In the genomic region with DNA sequence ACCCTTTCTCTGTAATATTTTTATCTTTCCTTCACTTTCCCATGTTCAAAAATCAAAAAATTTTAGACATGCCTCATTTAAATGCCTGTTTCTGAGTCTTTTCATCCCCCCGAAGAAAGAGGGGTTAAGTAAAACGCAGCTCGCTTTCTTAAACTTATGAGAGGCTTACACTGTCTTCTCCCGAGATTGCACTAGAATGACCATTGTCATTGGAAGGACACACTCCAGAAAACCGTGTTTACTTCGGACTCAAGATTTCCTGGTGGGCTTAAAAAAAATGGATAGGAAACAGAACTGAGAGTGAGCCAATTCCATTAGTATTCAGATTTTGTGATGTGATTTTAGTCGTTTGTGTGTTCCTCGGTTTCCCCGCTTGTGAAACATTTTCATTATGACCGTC, we compare ENCODE assay signal across 8 cellular contexts. TPM values are rescaled to one million over a fixed set of nuclear protein-coding genes. Genes with fewer than 3 reads are reported as not detected.
A peak's percentile ranks its signal among the peaks of the same experiment; 100 is the strongest.
DNase-seq lines count a peak whose midpoint lies in the region; ATAC-seq and TF ChIP-seq lines count a peak whose summit lies in the region.

No MANE protein-coding gene starts in this region.

- H3K27ac Mint-ChIP-seq in activated naive CD4-positive, alpha-beta T cell treated with anti-CD3 and anti-CD28 coated beads for 36 hours = no peak overlapping the region
- peak overlapping the region in 4 of 5 experiments; percentile 39 to 92 (median 71) for H3K27ac Mint-ChIP-seq in brain

- H3K23ac ChIP-seq in mesendoderm (ENCODE audit: low read length) = peak overlapping the region; percentile 18

- no peak overlapping the region for H3K18ac ChIP-seq in mesendoderm (ENCODE audit: low read length)

- H2BK120ac ChIP-seq in mesendoderm (ENCODE audit: low read depth, low read length) = no peak overlapping the region

- H3K27me3 ChIP-seq in mesendoderm (ENCODE audit: insufficient read depth, low read length, poor library complexity) (peaks cover 2% of the 10 kb centered on the region), transverse colon (peaks cover 5% of the 10 kb centered on the region)

- H2AK5ac ChIP-seq in mesendoderm (ENCODE audit: low read length) = no peak overlapping the region

- no peak overlapping the region for H3K56ac ChIP-seq in mesendoderm (ENCODE audit: low read length)

- no peak for TF ChIP-seq EP300 in transverse colon (IDR thresholded peaks at IDR 0.05; ENCODE audit: low read depth)

- peak overlapping the region; percentile 95 for H3K4me3 Mint-ChIP-seq in activated naive CD4-positive, alpha-beta T cell treated with anti-CD3 and anti-CD28 coated beads for 36 hours
- peak overlapping the region; percentile 94 to 99 (median 98) for H3K4me3 Mint-ChIP-seq in brain

- H3K4me1 ChIP-seq in mesendoderm (ENCODE audit: control insufficient read depth, low read depth, low read length) (peaks cover 2% of the 10 kb centered on the region), transverse colon (peaks cover 0 to 39% (median 19%) of the 10 kb centered on the region in 4 donors)

- H3K79me1 ChIP-seq in mesendoderm (ENCODE audit: low read length) = peaks cover 2% of the 10 kb centered on the region

- no CpG with 5 or more reads among the region's 10 CpGs for WGBS in mesendoderm (ENCODE audit: extremely low coverage, insufficient coverage, low lambda C conversion rate)
- WGBS in transverse colon (ENCODE audit: low coverage in 1 of 2), 2 donors = 30 to 50% methylated on average over 10 of the region's 10 CpGs

- no peaks in the 10 kb centered on the region for H3K36me3 Mint-ChIP-seq in activated naive CD4-positive, alpha-beta T cell treated with anti-CD3 and anti-CD28 coated beads for 36 hours (ENCODE audit: low read depth)
- no peaks in the 10 kb centered on the region for H3K36me3 Mint-ChIP-seq in brain

- H3K4me3 ChIP-seq in mesendoderm (ENCODE audit: low read length) (no peak overlapping the region), transverse colon (peak overlapping the region; percentile 68 to 95 (median 87))

- H3K9me3 Mint-ChIP-seq in activated naive CD4-positive, alpha-beta T cell treated with anti-CD3 and anti-CD28 coated beads for 36 hours = no peaks in the 10 kb centered on the region
- no peaks in the 10 kb centered on the region for H3K9me3 Mint-ChIP-seq in brain

- no peaks in the 10 kb centered on the region for H3K36me3 ChIP-seq in mesendoderm (ENCODE audit: control insufficient read depth, insufficient read depth, low read length)
- no peaks in the 10 kb centered on the region for H3K36me3 ChIP-seq in transverse colon

- ATAC-seq in HG02610 (IDR thresholded peaks at IDR 0.05; ENCODE audit: unreplicated experiment) = no peak

- H3K4ac ChIP-seq in mesendoderm (ENCODE audit: low read depth, low read length) = no peak overlapping the region

- H3K9ac ChIP-seq in mesendoderm (ENCODE audit: low read length) = peak overlapping the region; percentile 39

- no peak overlapping the region for H2BK5ac ChIP-seq in mesendoderm (ENCODE audit: low read length)

- H3K27ac ChIP-seq in mesendoderm (ENCODE audit: low read depth, low read length) (no peak overlapping the region), transverse colon (peak overlapping the region; percentile 90 to 95 (median 93))

- H2BK15ac ChIP-seq in mesendoderm (replicated peaks; ENCODE audit: low read depth) = no peak overlapping the region

- peaks cover 15% of the 10 kb centered on the region for H3K27me3 Mint-ChIP-seq in activated naive CD4-positive, alpha-beta T cell treated with anti-CD3 and anti-CD28 coated beads for 36 hours (ENCODE audit: low read depth)
- H3K27me3 Mint-ChIP-seq in brain = peaks cover 36% of the 10 kb centered on the region

- no peaks in the 10 kb centered on the region for H3K79me2 ChIP-seq in mesendoderm (ENCODE audit: control insufficient read depth, insufficient read depth, low read length)

- no peak overlapping the region for H4K5ac ChIP-seq in mesendoderm (ENCODE audit: low read length)

- no peak for TF ChIP-seq POLR2A in transverse colon (IDR thresholded peaks at IDR 0.05)

- in situ Hi-C loops in transverse colon (cut with MboI; ENCODE audit: low pct_ligation_motif_present in 1 of 4, low pct_unique_long_range_greater_than_20kb in 1 of 4, low sequenced_read_pairs in 3 of 4) = no loop called here

- intact Hi-C loops in activated naive CD4-positive, alpha-beta T cell treated with anti-CD3 and anti-CD28 coated beads for 36 hours (cut with micrococcal nuclease) = loop anchor here (2.0 kb wide), 1 partner anchor 30 kb away; no protein-coding TSS in a partner anchor
- intact Hi-C loops in transverse colon (cut with DNase I; ENCODE audit: low total_unique reads) = no loop called here

- peaks cover 14% of the 10 kb centered on the region for H3K4me1 Mint-ChIP-seq in activated naive CD4-positive, alpha-beta T cell treated with anti-CD3 and anti-CD28 coated beads for 36 hours (ENCODE audit: low read depth)
- peaks cover 49% of the 10 kb centered on the region for H3K4me1 Mint-ChIP-seq in brain

- no peak for DNase-seq in activated naive CD4-positive, alpha-beta T cell treated with anti-CD3 and anti-CD28 coated beads for 36 hours
- no peak for DNase-seq in activated naive CD4-positive, alpha-beta T cell treated with Interleukin-2 at 50 U/mL for 16 hours
- DNase-seq in mesendoderm (no peak), transverse colon (no peak), SIG-M5 treated with dmso at 0.1 percent for 504 hours (lab: John Stamatoyannopoulos, UW; ENCODE audit: unreplicated experiment) (no peak), DMS53 treated with DMSO at 0.1 percent for 48 hours (lab: John Stamatoyannopoulos, UW; ENCODE audit: unreplicated experiment) (no peak)

- peak overlapping the region; percentile 15 for H3K4me2 ChIP-seq in mesendoderm (ENCODE audit: low read length)

- CTCF ChIA-PET in activated naive CD4-positive, alpha-beta T cell treated with anti-CD3 and anti-CD28 coated beads for 36 hours (lab: Charles Lee) = no interaction called here

- TF ChIP-seq CTCF in brain (conservative IDR thresholded peaks at IDR 0.05) = no peak
- no peak for TF ChIP-seq CTCF in transverse colon (IDR thresholded peaks at IDR 0.05)

- no peaks in the 10 kb centered on the region for H3K9me3 ChIP-seq in transverse colon

- H4K8ac ChIP-seq in mesendoderm (ENCODE audit: low read depth, low read length) = no peak overlapping the region

RNA-seq across cellular contexts. Expression of a gene that starts 1.3 kb away (rescaled TPM):
- total RNA-seq in activated naive CD4-positive, alpha-beta T cell treated with anti-CD3 and anti-CD28 coated beads for 36 hours = 1 to 10 TPM; 1.3 to 1.7 TPM
- 1.1 TPM for polyA plus RNA-seq in brain (ENCODE audit: insufficient read depth, low read depth, low replicate concordance)
- polyA plus RNA-seq in mesendoderm (2013, experiment 1 of 2) = 2.3 TPM
- polyA plus RNA-seq in mesendoderm (2013, experiment 2 of 2) = 2.4 TPM
- 10 to 100 TPM; 21.3 to 32.7 (median 27.9) TPM for total RNA-seq in transverse colon

RNA-seq across cellular contexts. Expression of a gene that starts 58.5 kb away (rescaled TPM):
- total RNA-seq in activated naive CD4-positive, alpha-beta T cell treated with anti-CD3 and anti-CD28 coated beads for 36 hours = 1 to 10 TPM; 3.0 to 4.7 TPM
- polyA plus RNA-seq in brain (ENCODE audit: insufficient read depth, low read depth, low replicate concordance) = 3.8 TPM
- polyA plus RNA-seq in mesendoderm (2013, experiment 1 of 2) = 4.6 TPM
- 4.7 TPM for polyA plus RNA-seq in mesendoderm (2013, experiment 2 of 2)
- total RNA-seq in transverse colon = 1 to 10 TPM in 3 of 4 donors, under 1 TPM in 1; 1.00 to 4.8 (median 3.0) TPM

Comparison
In these comparisons a context has a peak if more than half of its experiments do, and no peak if none do; other contexts are left out.
1. RNA of a gene that starts 1.3 kb away (total RNA-seq): 21.3 to 32.7 TPM in transverse colon; 1.3 to 1.7 TPM in activated naive CD4-positive, alpha-beta T cell treated with anti-CD3 and anti-CD28 coated beads for 36 hours; every median in the first group is over 4 times any median in the second.